In genomic region chr5:168308976-168309598, GRCh38 we compare ENCODE assay signal across 16 cellular contexts. TPM values are rescaled to one million over a fixed set of nuclear protein-coding genes. Genes with fewer than 3 reads are reported as not detected.
DNase-seq lines count a peak whose midpoint lies in the region; FAIRE-seq and TF ChIP-seq lines count a peak whose summit lies in the region.
"Had no signal": no experiment of that assay in that cellular context is flagged by ENCODE, and none has a peak within 500 bp of the region (broad histone marks: within the 10 kb centered on the region; RNA-seq: fewer than 3 reads in every experiment).

No MANE protein-coding gene starts in this region.

- CTCF ChIA-PET in Caco-2 (lab: Charles Lee) = interaction anchor here (0.7 kb wide), 1 partner anchor 121 kb away, joined by 3 read pairs; no protein-coding TSS in a partner anchor

- WGBS in spleen, 5 donors = 88 to 94% (median 94%) methylated on average over 6 of the region's 6 CpGs

- H3K36me3 ChIP-seq in Caco-2 (ENCODE audit: control insufficient read depth, insufficient read depth, low read length) (no peaks in the 10 kb centered on the region), kidney (ENCODE audit: control insufficient read depth in 1 of 2, insufficient read depth in 2 of 2, low read length in 2 of 2) (no peaks in the 10 kb centered on the region), spleen (no peaks in the 10 kb centered on the region)

- H3K9me3 ChIP-seq in Caco-2 (no peaks in the 10 kb centered on the region), kidney (ENCODE audit: control insufficient read depth in 1 of 2, low read length in 2 of 2) (no peaks in the 10 kb centered on the region), spleen (no peaks in the 10 kb centered on the region)

- H3K27me3 ChIP-seq in Caco-2 (replicated peaks; ENCODE audit: control insufficient read depth, insufficient read depth, low read length) (no peaks in the 10 kb centered on the region), spleen (replicated peaks in 1 of 7) (peaks cover 0 to 11% (median 0%) of the 10 kb centered on the region in 7 donors)

- 0 out of 2 replicates have a peak overlapping the region, but pooled peaks have one; percentile 5 for H3K4me3 ChIP-seq in Caco-2 (ENCODE audit: low read depth, low read length)
- peak overlapping the region in 1 of 2 donors; percentile 20 for H3K4me3 ChIP-seq in kidney (ENCODE audit: low read length in 2 of 2)
- no peak overlapping the region for H3K4me3 ChIP-seq in spleen
- H3K4me3 ChIP-seq: GM23338 had no signal

- H3K4me1 ChIP-seq in Caco-2 = peaks cover 86% of the 10 kb centered on the region
- peaks cover 39 to 64% of the 10 kb centered on the region in 2 donors for H3K4me1 ChIP-seq in kidney (ENCODE audit: control insufficient read depth in 1 of 2, insufficient read depth in 1 of 2, low read depth in 1 of 2, low read length in 2 of 2)
- no peaks in the 10 kb centered on the region for H3K4me1 ChIP-seq in spleen

- no peak for TF ChIP-seq POLR2A in spleen (IDR thresholded peaks at IDR 0.05)

- TF ChIP-seq CTCF in Caco-2 (IDR thresholded peaks at IDR 0.05; ENCODE audit: insufficient read depth in 1 of 2, low read depth in 1 of 2, low read length in 1 of 2, severe bottlenecking in 1 of 2, unreplicated experiment in 1 of 2) (no peak), kidney (IDR thresholded peaks at IDR 0.05; ENCODE audit: borderline replicate concordance, extremely low read depth, insufficient read depth) (no peak), nephron (IDR thresholded peaks at IDR 0.05; ENCODE audit: unreplicated experiment in 3 of 3) (no peak), spleen (IDR thresholded peaks at IDR 0.05 in 8 of 11, conservative IDR thresholded peaks at IDR 0.05 in 3 of 11) (no peak)

- H3K9ac ChIP-seq in kidney (ENCODE audit: low read length in 2 of 2) = no peak overlapping the region

- peak overlapping the region; percentile 65 to 67 for H3K27ac ChIP-seq in kidney (ENCODE audit: low read depth in 2 of 2, low read length in 2 of 2)
- H3K27ac ChIP-seq in spleen = no peak overlapping the region
- H3K27ac ChIP-seq: HL-60 had no signal

- BruUV-seq in Caco-2 (replicated peaks; lab: Mats Ljungman, UMichigan) = no TSS peak

- POLR2A ChIA-PET in Caco-2 (lab: Charles Lee) = no interaction called here

- H3K36me3 Mint-ChIP-seq in Caco-2 (ENCODE audit: insufficient read depth, unreplicated experiment) (peaks cover 67% of the 10 kb centered on the region), nephron (ENCODE audit: low read depth) (no peaks in the 10 kb centered on the region)

- H3K27ac Mint-ChIP-seq in Caco-2 (ENCODE audit: unreplicated experiment) (peak overlapping the region; percentile 83), nephron (peak overlapping the region in 2 of 3 experiments; percentile 83 to 85)
- H3K27ac Mint-ChIP-seq: B cell; CD4-positive, alpha-beta T cell; GM23338 had no signal

- H3K4me1 Mint-ChIP-seq in Caco-2 (ENCODE audit: low read depth, unreplicated experiment) (peaks cover 59% of the 10 kb centered on the region), nephron (peaks cover 10% of the 10 kb centered on the region)
- H3K4me1 Mint-ChIP-seq: B cell had no signal

- DNase-seq in Caco-2 = peak; percentile 78 to 79
- no peak for DNase-seq in kidney
- DNase-seq in spleen = peak; percentile 27
- DNase-seq in ureter (ENCODE audit: low spot score) = no peak
- no peak for DNase-seq in stimulated activated CD4-positive, alpha-beta T cell treated with anti-CD3 and anti-CD28 coated beads, Interleukin-15, amount 100 ng/mL, for 24 hours
- DNase-seq in COLO829 (ENCODE audit: low spot score) = no peak
- no peak for DNase-seq in nucleus accumbens (lab: John Stamatoyannopoulos, UW)
- DNase-seq: C1 segment of cervical spinal cord; CD4-positive, alpha-beta T cell; DMS53; H7 had no signal

- intact Hi-C loops in Caco-2 (cut with micrococcal nuclease; ENCODE audit: unreplicated experiment) = loop anchor here (1.0 kb wide), 3 partner anchors 7 to 14 kb away; no protein-coding TSS in a partner anchor
- intact Hi-C loops in kidney (cut with DNase I) = no loop called here
- intact Hi-C loops in spleen (cut with DNase I; ENCODE audit: low total_unique reads) = no loop called here

- no peak for FAIRE-seq in kidney (lab: Jason Lieb, UNC)
- FAIRE-seq: GM18507 had no signal

- no peaks in the 10 kb centered on the region for H3K27me3 Mint-ChIP-seq in Caco-2 (ENCODE audit: insufficient read depth, unreplicated experiment)
- H3K27me3 Mint-ChIP-seq in nephron (ENCODE audit: low read depth) = peaks cover 4% of the 10 kb centered on the region
- H3K27me3 Mint-ChIP-seq: B cell had no signal

- H3K4me3 Mint-ChIP-seq in Caco-2 (ENCODE audit: unreplicated experiment) = peak overlapping the region; percentile 67
- H3K4me3 Mint-ChIP-seq in nephron = peak overlapping the region in 1 of 3 experiments; percentile 23
- H3K4me3 Mint-ChIP-seq: B cell; CD4-positive, alpha-beta T cell; GM23338 had no signal

- H3K9me3 Mint-ChIP-seq in Caco-2 (ENCODE audit: unreplicated experiment) (no peaks in the 10 kb centered on the region), nephron (no peaks in the 10 kb centered on the region)
- H3K9me3 Mint-ChIP-seq: CD4-positive, alpha-beta T cell; GM23338 had no signal

RNA-seq across cellular contexts. Expression of gene WWC1, which starts 17.6 kb away (rescaled TPM):
- total RNA-seq in Caco-2 (2022) (108 and 109 TPM in 2 replicates), kidney (174 TPM), spleen (1 to 10 TPM in 6 of 7 donors, under 1 TPM in 1; 0.60 to 5.4 (median 1.3) TPM), ureter (95.2 TPM)
- polyA plus RNA-seq in kidney (ENCODE audit: insufficient read depth, low read depth, low replicate concordance) (74.4 TPM), spleen (1 to 10 TPM; 1.1 to 1.5 (median 1.2) TPM)

Comparison
In these comparisons a context has a peak if more than half of its experiments do, and no peak if none do; other contexts are left out.
1. DNase-seq: peak in Caco-2 (2 of 2) and spleen (single experiment); none in kidney (single experiment), ureter (single experiment), stimulated activated CD4-positive, alpha-beta T cell treated with anti-CD3 and anti-CD28 coated beads, Interleukin-15, amount 100 ng/mL, for 24 hours (single experiment), COLO829 (single experiment) and nucleus accumbens (0 of 56).
2. H3K27ac ChIP-seq: peak in kidney (2 of 2); none in spleen (0 of 8).
3. RNA of gene WWC1, which starts 17.6 kb away (total RNA-seq): 174 TPM in kidney (single experiment), 108 to 109 TPM in Caco-2 and 95.2 TPM in ureter (single experiment); 0.60 to 5.4 TPM in spleen; every median in the first group is over 10 times any median in the second.